ENCODE assay signal across 24 cellular contexts in genomic region chr11:17528906-17529813, GRCh38. TPM values are rescaled to one million over a fixed set of nuclear protein-coding genes. Genes with fewer than 3 reads are reported as not detected.
DNase-seq lines count a peak whose midpoint lies in the region; ATAC-seq, FAIRE-seq and TF ChIP-seq lines count a peak whose summit lies in the region.
"Had no signal": no experiment of that assay in that cellular context is flagged by ENCODE, and none has a peak within 500 bp of the region (broad histone marks: within the 10 kb centered on the region; RNA-seq: fewer than 3 reads in every experiment).

No MANE protein-coding gene starts in this region.

- no peak overlapping the region for H3K4me3 Mint-ChIP-seq in stimulated activated memory B cell treated with anti-CD40 and anti-IgM and Interleukin-4, amounts not matched to agents 10 μg/mL and 1 μg/mL and 100 μg/mL, for 72 hours
- H3K4me3 Mint-ChIP-seq in effector memory CD8-positive, alpha-beta T cell = no peak overlapping the region
- H3K4me3 Mint-ChIP-seq in activated naive CD8-positive, alpha-beta T cell treated with anti-CD3 and anti-CD28 coated beads, Interleukin-2, amount 50 U/mL, for 24 hours = no peak overlapping the region
- H3K4me3 Mint-ChIP-seq: activated CD4-positive, alpha-beta T cell treated with anti-CD3 and anti-CD28 coated beads, Interleukin-2, amount 10 ng/mL, durations not matched to agents 7 days and 5 days had no signal

- no peaks in the 10 kb centered on the region for H3K9me1 ChIP-seq in endothelial cell of umbilical vein (replicated peaks; ENCODE audit: control insufficient read depth, extremely low read depth, insufficient read depth, low read length)

- TF ChIP-seq POLR2A in endothelial cell of umbilical vein (IDR thresholded peaks at IDR 0.05; ENCODE audit: low read depth, low read length) = no peak

- H3K27ac ChIP-seq in endothelial cell of umbilical vein (ENCODE audit: insufficient read depth, low read depth, low read length) = no peak overlapping the region
- H3K27ac ChIP-seq: coronary artery, suprapubic skin had no signal

- H3K4me1 Mint-ChIP-seq in stimulated activated memory B cell treated with anti-CD40 and anti-IgM and Interleukin-4, amounts not matched to agents 10 μg/mL and 1 μg/mL and 100 μg/mL, for 72 hours = no peaks in the 10 kb centered on the region
- no peaks in the 10 kb centered on the region for H3K4me1 Mint-ChIP-seq in effector memory CD8-positive, alpha-beta T cell (ENCODE audit: low read depth in 2 of 2)
- H3K4me1 Mint-ChIP-seq in activated naive CD8-positive, alpha-beta T cell treated with anti-CD3 and anti-CD28 coated beads, Interleukin-2, amount 50 U/mL, for 24 hours = no peaks in the 10 kb centered on the region
- H3K4me1 Mint-ChIP-seq: activated CD4-positive, alpha-beta T cell treated with anti-CD3 and anti-CD28 coated beads, Interleukin-2, amount 10 ng/mL, durations not matched to agents 7 days and 5 days had no signal

- H4K20me1 ChIP-seq in endothelial cell of umbilical vein (replicated peaks; ENCODE audit: control insufficient read depth, extremely low read depth, insufficient read depth, low read length) = no peaks in the 10 kb centered on the region

- intact Hi-C loops in endothelial cell of umbilical vein (cut with micrococcal nuclease) = loop anchor here (1.0 kb wide), 3 partner anchors 145 to 299 kb away; no protein-coding TSS in a partner anchor

- ATAC-seq in stimulated activated memory B cell treated with anti-CD40 and anti-IgM and Interleukin-4, amounts not matched to agents 10 μg/mL and 1 μg/mL and 100 μg/mL, for 72 hours = no peak
- ATAC-seq in effector memory CD8-positive, alpha-beta T cell (replicated peaks) = no peak
- no peak for ATAC-seq in activated naive CD8-positive, alpha-beta T cell treated with anti-CD3 and anti-CD28 coated beads, Interleukin-2, amount 50 U/mL, for 24 hours

- H3K4me3 ChIP-seq in endothelial cell of umbilical vein (replicated peaks in 1 of 3; ENCODE audit: insufficient read depth in 1 of 3, low read depth in 1 of 3, low read length in 3 of 3) = no peak overlapping the region
- H3K4me3 ChIP-seq: coronary artery, HAP-1, suprapubic skin had no signal

- POLR2A ChIA-PET in endothelial cell of umbilical vein (lab: Charles Lee) = no interaction called here

- no peaks in the 10 kb centered on the region for H3K4me1 ChIP-seq in endothelial cell of umbilical vein (ENCODE audit: control insufficient read depth, extremely low read depth, insufficient read depth, low read length)
- H3K4me1 ChIP-seq: HAP-1, suprapubic skin had no signal

- no TSS peak for BruUV-seq in endothelial cell of umbilical vein (replicated peaks; lab: Mats Ljungman, UMichigan)

- no peaks in the 10 kb centered on the region for H3K79me2 ChIP-seq in endothelial cell of umbilical vein (ENCODE audit: control insufficient read depth, insufficient read depth, low read length)

- CTCF ChIA-PET in endothelial cell of umbilical vein (lab: Charles Lee) = interaction anchor here (0.6 to 4.0 kb wide), 11 partner anchors 9 to 305 kb away, joined by 3 to 128 read pairs (median 4); no protein-coding TSS in a partner anchor

- H3K36me3 Mint-ChIP-seq in stimulated activated memory B cell treated with anti-CD40 and anti-IgM and Interleukin-4, amounts not matched to agents 10 μg/mL and 1 μg/mL and 100 μg/mL, for 72 hours = no peaks in the 10 kb centered on the region
- H3K36me3 Mint-ChIP-seq in effector memory CD8-positive, alpha-beta T cell (ENCODE audit: insufficient read depth) = no peaks in the 10 kb centered on the region
- no peaks in the 10 kb centered on the region for H3K36me3 Mint-ChIP-seq in activated naive CD8-positive, alpha-beta T cell treated with anti-CD3 and anti-CD28 coated beads, Interleukin-2, amount 50 U/mL, for 24 hours (ENCODE audit: low read depth)

- DNase-seq in Ammon's horn (ENCODE audit: low spot score) (peak; percentile 60), DMS79 treated with DMSO at 0.1 percent for 48 hours (lab: John Stamatoyannopoulos, UW) (peak; percentile 48), NCI-H2196 (lab: John Stamatoyannopoulos, UW; ENCODE audit: unreplicated experiment) (peak; percentile 60), endothelial cell of umbilical vein (ENCODE audit: low read depth, low spot score) (peak; percentile 8), NCI-H526 (lab: John Stamatoyannopoulos, UW) (no peak)
- no peak for DNase-seq in effector memory CD8-positive, alpha-beta T cell
- DNase-seq in activated naive CD8-positive, alpha-beta T cell treated with anti-CD3 and anti-CD28 coated beads, Interleukin-2, amount 50 U/mL, for 24 hours = no peak
- DNase-seq: activated CD4-positive, alpha-beta T cell treated with anti-CD3 and anti-CD28 coated beads, Interleukin-2, amount 10 ng/mL, durations not matched to agents 7 days and 5 days; activated CD8-positive, alpha-beta memory T cell treated with anti-CD3 and anti-CD28 coated beads, Interleukin-2, amount 50 U/mL, for 48 hours; activated naive CD4-positive, alpha-beta T cell treated with Interleukin-2 at 50 U/mL for 16 hours; foreskin melanocyte; left colon; NCI-H524 treated with DMSO at 0.1 percent for 48 hours; SK-N-SH; stimulated activated CD4-positive, alpha-beta T cell treated with anti-CD3 and anti-CD28 coated beads, Interleukin-4, amount 100 ng/mL, for 24 hours; T1000 had no signal

- no peak for FAIRE-seq in endothelial cell of umbilical vein (lab: Jason Lieb, UNC)
- FAIRE-seq: small intestine had no signal

- H3K27ac Mint-ChIP-seq in stimulated activated memory B cell treated with anti-CD40 and anti-IgM and Interleukin-4, amounts not matched to agents 10 μg/mL and 1 μg/mL and 100 μg/mL, for 72 hours = no peak overlapping the region
- no peak overlapping the region for H3K27ac Mint-ChIP-seq in effector memory CD8-positive, alpha-beta T cell
- no peak overlapping the region for H3K27ac Mint-ChIP-seq in activated naive CD8-positive, alpha-beta T cell treated with anti-CD3 and anti-CD28 coated beads, Interleukin-2, amount 50 U/mL, for 24 hours
- H3K27ac Mint-ChIP-seq: activated CD4-positive, alpha-beta T cell treated with anti-CD3 and anti-CD28 coated beads, Interleukin-2, amount 10 ng/mL, durations not matched to agents 7 days and 5 days had no signal

- no peak overlapping the region for H3K4me2 ChIP-seq in endothelial cell of umbilical vein (ENCODE audit: insufficient read depth, low read length)
- H3K4me2 ChIP-seq: SK-N-SH had no signal

- H3K9me3 Mint-ChIP-seq in stimulated activated memory B cell treated with anti-CD40 and anti-IgM and Interleukin-4, amounts not matched to agents 10 μg/mL and 1 μg/mL and 100 μg/mL, for 72 hours = no peaks in the 10 kb centered on the region
- no peaks in the 10 kb centered on the region for H3K9me3 Mint-ChIP-seq in effector memory CD8-positive, alpha-beta T cell
- no peaks in the 10 kb centered on the region for H3K9me3 Mint-ChIP-seq in activated naive CD8-positive, alpha-beta T cell treated with anti-CD3 and anti-CD28 coated beads, Interleukin-2, amount 50 U/mL, for 24 hours
- H3K9me3 Mint-ChIP-seq: activated CD4-positive, alpha-beta T cell treated with anti-CD3 and anti-CD28 coated beads, Interleukin-2, amount 10 ng/mL, durations not matched to agents 7 days and 5 days had no signal

- no peak for TF ChIP-seq CTCF in endothelial cell of umbilical vein (IDR thresholded peaks at IDR 0.05; ENCODE audit: extremely low read depth in 1 of 2, insufficient read depth in 1 of 2, low read depth in 1 of 2, low read length in 2 of 2)

- peaks cover 2 to 5% of the 10 kb centered on the region in 2 experiments for H3K27me3 ChIP-seq in endothelial cell of umbilical vein (ENCODE audit: control insufficient read depth in 2 of 2, insufficient read depth in 2 of 2, low read length in 2 of 2)

- dilution Hi-C loops in endothelial cell of umbilical vein (cut with MboI; ENCODE audit: extremely low pct_ligation_motif_present, low sequenced_read_pairs) = no loop called here

- H2AFZ ChIP-seq in endothelial cell of umbilical vein (ENCODE audit: low read depth, low read length) = no peak overlapping the region

- peaks cover 48% of the 10 kb centered on the region for H3K27me3 Mint-ChIP-seq in stimulated activated memory B cell treated with anti-CD40 and anti-IgM and Interleukin-4, amounts not matched to agents 10 μg/mL and 1 μg/mL and 100 μg/mL, for 72 hours
- peaks cover 10 to 60% of the 10 kb centered on the region in 2 donors for H3K27me3 Mint-ChIP-seq in effector memory CD8-positive, alpha-beta T cell
- H3K27me3 Mint-ChIP-seq in activated naive CD8-positive, alpha-beta T cell treated with anti-CD3 and anti-CD28 coated beads, Interleukin-2, amount 50 U/mL, for 24 hours = peaks cover 3% of the 10 kb centered on the region
- H3K27me3 Mint-ChIP-seq: activated CD4-positive, alpha-beta T cell treated with anti-CD3 and anti-CD28 coated beads, Interleukin-2, amount 10 ng/mL, durations not matched to agents 7 days and 5 days had no signal

- no peaks in the 10 kb centered on the region for H3K9me3 ChIP-seq in endothelial cell of umbilical vein (replicated peaks; ENCODE audit: control insufficient read depth, insufficient read depth, low read length)
- H3K9me3 ChIP-seq: HAP-1, SK-N-SH, suprapubic skin had no signal

- no peaks in the 10 kb centered on the region for H3K36me3 ChIP-seq in endothelial cell of umbilical vein (ENCODE audit: control insufficient read depth in 2 of 2, extremely low read depth in 1 of 2, insufficient read depth in 2 of 2, low read length in 2 of 2)
- H3K36me3 ChIP-seq: HAP-1, suprapubic skin had no signal

- no peak overlapping the region for H3K9ac ChIP-seq in endothelial cell of umbilical vein (replicated peaks; ENCODE audit: extremely low read depth, insufficient read depth, low read length)
- H3K9ac ChIP-seq: SK-N-SH had no signal

RNA-seq across cellular contexts. Expression of gene USH1C, which starts 15.1 kb away (rescaled TPM):
- not detected in 2 replicates for total RNA-seq in endothelial cell of umbilical vein
- not detected in 2 replicates for polyA plus RNA-seq in endothelial cell of umbilical vein
- polyA plus RNA-seq in endothelial cell of umbilical vein (2011; cell fraction: cytosol; rRNA removed) = not detected in 2 replicates
- not detected in 2 replicates for polyA plus RNA-seq in endothelial cell of umbilical vein (2011; cell fraction: nucleus; rRNA removed)
- not detected in 2 replicates for polyA plus RNA-seq in endothelial cell of umbilical vein (2012)
- polyA minus RNA-seq in endothelial cell of umbilical vein = not detected in 2 replicates
- polyA minus RNA-seq in endothelial cell of umbilical vein (2011; cell fraction: cytosol; rRNA and poly(A)+ RNA removed) = 11.7 TPM
- not detected in 2 replicates for polyA minus RNA-seq in endothelial cell of umbilical vein (2011; cell fraction: nucleus; rRNA and poly(A)+ RNA removed)
- total RNA-seq: activated CD4-positive, alpha-beta T cell treated with anti-CD3 and anti-CD28 coated beads, Interleukin-2, amount 10 ng/mL, durations not matched to agents 7 days and 5 days; aorta; mononuclear cell; osteocyte; suprapubic skin had no signal
- polyA plus RNA-seq: SK-N-SH had no signal

RNA-seq across cellular contexts. Expression of gene OTOG, which starts 17.9 kb away (rescaled TPM):
- total RNA-seq in endothelial cell of umbilical vein = not detected in 2 replicates
- polyA plus RNA-seq in endothelial cell of umbilical vein = not detected in 2 replicates
- polyA plus RNA-seq in endothelial cell of umbilical vein (2011; cell fraction: cytosol; rRNA removed) = not detected in 2 replicates
- not detected in 2 replicates for polyA plus RNA-seq in endothelial cell of umbilical vein (2011; cell fraction: nucleus; rRNA removed)
- not detected in 2 replicates for polyA plus RNA-seq in endothelial cell of umbilical vein (2012)
- not detected in 2 replicates for polyA minus RNA-seq in endothelial cell of umbilical vein
- 0.41 TPM for polyA minus RNA-seq in endothelial cell of umbilical vein (2011; cell fraction: cytosol; rRNA and poly(A)+ RNA removed)
- polyA minus RNA-seq in endothelial cell of umbilical vein (2011; cell fraction: nucleus; rRNA and poly(A)+ RNA removed) = not detected in 2 replicates
- total RNA-seq: activated CD4-positive, alpha-beta T cell treated with anti-CD3 and anti-CD28 coated beads, Interleukin-2, amount 10 ng/mL, durations not matched to agents 7 days and 5 days; aorta; left colon; mononuclear cell; osteocyte; suprapubic skin had no signal
- polyA plus RNA-seq: aorta, SK-N-SH had no signal

RNA-seq across cellular contexts. Expression of gene ABCC8, which starts 52.5 kb away (rescaled TPM):
- total RNA-seq in endothelial cell of umbilical vein = not detected in 2 replicates
- not detected in 2 replicates for polyA plus RNA-seq in endothelial cell of umbilical vein
- not detected in 2 replicates for polyA plus RNA-seq in endothelial cell of umbilical vein (2011; cell fraction: cytosol; rRNA removed)
- not detected in 2 replicates for polyA plus RNA-seq in endothelial cell of umbilical vein (2011; cell fraction: nucleus; rRNA removed)
- not detected in 2 replicates for polyA plus RNA-seq in endothelial cell of umbilical vein (2012)
- not detected in 2 replicates for polyA minus RNA-seq in endothelial cell of umbilical vein
- 1.3 TPM for polyA minus RNA-seq in endothelial cell of umbilical vein (2011; cell fraction: cytosol; rRNA and poly(A)+ RNA removed)
- not detected in 2 replicates for polyA minus RNA-seq in endothelial cell of umbilical vein (2011; cell fraction: nucleus; rRNA and poly(A)+ RNA removed)
- total RNA-seq: activated CD4-positive, alpha-beta T cell treated with anti-CD3 and anti-CD28 coated beads, Interleukin-2, amount 10 ng/mL, durations not matched to agents 7 days and 5 days; osteocyte had no signal

Comparison
In these comparisons a context has a peak if more than half of its experiments do, and no peak if none do; other contexts are left out.
1. DNase-seq: peak in Ammon's horn (single experiment), DMS79 treated with DMSO at 0.1 percent for 48 hours (single experiment), NCI-H2196 (single experiment) and endothelial cell of umbilical vein (single experiment); none in effector memory CD8-positive, alpha-beta T cell (0 of 3), activated naive CD8-positive, alpha-beta T cell treated with anti-CD3 and anti-CD28 coated beads, Interleukin-2, amount 50 U/mL, for 24 hours (single experiment) and NCI-H526 (0 of 2).